11 cellular contexts compared by ENCODE assay signal in the genomic region with DNA sequence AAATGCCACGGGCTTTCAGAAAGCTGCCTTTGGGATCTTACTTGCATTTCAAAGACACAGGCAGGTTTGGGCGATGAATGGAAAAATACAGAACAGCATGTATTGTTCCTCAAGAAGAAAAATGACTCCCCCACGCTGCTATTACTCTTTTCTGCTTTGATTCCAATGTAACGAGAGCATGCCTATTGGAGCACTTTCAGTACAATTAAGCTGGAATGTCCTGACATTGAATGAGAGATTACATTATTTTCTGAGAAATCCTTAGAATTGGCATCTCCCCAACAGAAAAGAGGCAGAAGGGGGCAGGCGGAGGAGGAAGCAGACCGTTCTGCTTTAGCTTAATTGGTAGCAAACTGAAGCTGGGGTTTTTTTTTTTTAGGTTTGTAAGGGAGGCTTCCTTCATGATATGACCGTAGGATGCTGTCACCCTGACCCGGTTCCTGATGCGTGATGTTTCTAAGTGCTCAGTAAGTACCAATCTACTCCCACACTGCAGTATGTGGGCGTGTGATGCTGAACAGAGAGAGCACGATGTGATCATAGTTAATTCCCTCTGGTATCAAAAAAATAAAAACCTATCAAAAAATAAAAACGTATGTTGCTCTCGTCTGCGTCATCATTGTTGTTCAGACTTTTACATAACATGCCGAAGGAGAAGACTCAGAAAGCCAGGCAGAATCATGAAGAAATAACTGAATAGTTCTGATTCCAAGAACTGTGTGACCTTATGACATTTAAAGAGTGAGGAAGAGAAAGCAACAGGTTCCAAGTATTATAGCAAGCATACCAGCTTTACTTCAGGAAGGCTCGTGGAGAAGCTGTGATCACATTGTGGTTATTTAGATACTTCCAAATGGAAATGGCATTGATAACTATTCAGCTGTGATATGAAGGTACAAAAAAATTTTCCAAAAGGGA. TPM values are rescaled to one million over a fixed set of nuclear protein-coding genes. Genes with fewer than 3 reads are reported as not detected.
DNase-seq lines count a peak whose midpoint lies in the region; ATAC-seq and TF ChIP-seq lines count a peak whose summit lies in the region.
"Had no signal": no experiment of that assay in that cellular context is flagged by ENCODE, and none has a peak within 500 bp of the region (broad histone marks: within the 10 kb centered on the region; RNA-seq: fewer than 3 reads in every experiment).

No MANE protein-coding gene starts in this region.

- CTCF ChIA-PET in HEK293 (lab: Yijun Ruan, JAX) (interaction anchor here (1.2 kb wide), 2 partner anchors 19 kb away, joined by 4 to 7 read pairs; no protein-coding TSS in a partner anchor), WTC11 (lab: Charles Lee) (interaction anchor here (1.0 to 4.2 kb wide), 3 partner anchors 19 to 141 kb away, joined by 3 to 24 read pairs (median 3); no protein-coding TSS in a partner anchor)

- H3K36me3 ChIP-seq in HEK293 (ENCODE audit: control insufficient read depth in 2 of 2, insufficient read depth in 1 of 2, low read length in 2 of 2) = peaks cover 12 to 61% of the 10 kb centered on the region in 2 experiments; a peak in 2 of 3 replicates

- POLR2A ChIA-PET in HEK293 (lab: Yijun Ruan, JAX) (no interaction called here), WTC11 (lab: Charles Lee) (interaction anchor here (0.6 kb wide), 1 partner anchor 886 kb away, joined by 3 read pairs; no protein-coding TSS in a partner anchor)

- peak overlapping the region; percentile 10 for H3K4me3 Mint-ChIP-seq in WTC11
- H3K4me3 Mint-ChIP-seq: natural killer cell treated with Interleukin-12 subunit alpha and Interleukin-12 subunit beta and Interleukin-15 and Interleukin-18, amount 100 ng/mL, for 72 hours had no signal

- H3K27ac ChIP-seq in HEK293 (ENCODE audit: extremely low read depth, low read depth, low read length) = no peak overlapping the region
- H3K27ac ChIP-seq: tibial artery had no signal

- peaks cover 48% of the 10 kb centered on the region for H3K4me1 Mint-ChIP-seq in WTC11

- no peaks in the 10 kb centered on the region for H3K4me1 ChIP-seq in HEK293 (ENCODE audit: control insufficient read depth, insufficient read depth, low read length)
- H3K4me1 ChIP-seq: tibial artery had no signal

- no peaks in the 10 kb centered on the region for H3K9me3 ChIP-seq in HEK293 (ENCODE audit: control insufficient read depth, insufficient read depth, low read depth, low read length)
- H3K9me3 ChIP-seq: tibial artery had no signal

- no peak for DNase-seq in WTC11 (ENCODE audit: low spot score)
- DNase-seq in fibroblast of peridontal ligament (ENCODE audit: extremely low read depth) = peak; percentile 23
- peak; percentile 87 for DNase-seq in putamen (ENCODE audit: low spot score)
- DNase-seq in iPS-NIHi7 (ENCODE audit: extremely low spot score) = no peak
- no peak for DNase-seq in NCI-H1092 treated with DMSO at 0.1 percent for 48 hours (lab: John Stamatoyannopoulos, UW)
- DNase-seq: KG1, tibial artery had no signal

- ATAC-seq in WTC11 (no peak), GM21737 (IDR thresholded peaks at IDR 0.05; ENCODE audit: unreplicated experiment) (no peak), GM21367 (IDR thresholded peaks at IDR 0.05; ENCODE audit: unreplicated experiment) (no peak)
- ATAC-seq: natural killer cell treated with Interleukin-12 subunit alpha and Interleukin-12 subunit beta and Interleukin-15 and Interleukin-18, amount 100 ng/mL, for 72 hours had no signal

- H3K27ac Mint-ChIP-seq in WTC11 = no peak overlapping the region
- H3K27ac Mint-ChIP-seq: natural killer cell treated with Interleukin-12 subunit alpha and Interleukin-12 subunit beta and Interleukin-15 and Interleukin-18, amount 100 ng/mL, for 72 hours had no signal

- H3K4me3 ChIP-seq in HEK293 (ENCODE audit: low read depth, low read length) = no peak overlapping the region
- H3K4me3 ChIP-seq: tibial artery had no signal

- TF ChIP-seq CTCF in HEK293 (tag by site-specific recombination; IDR thresholded peaks at IDR 0.05) (no peak), WTC11 (IDR thresholded peaks at IDR 0.05) (no peak)

- no peaks in the 10 kb centered on the region for H3K36me3 Mint-ChIP-seq in WTC11
- H3K36me3 Mint-ChIP-seq: natural killer cell treated with Interleukin-12 subunit alpha and Interleukin-12 subunit beta and Interleukin-15 and Interleukin-18, amount 100 ng/mL, for 72 hours had no signal

- H3K9me3 Mint-ChIP-seq in WTC11 = no peaks in the 10 kb centered on the region
- H3K9me3 Mint-ChIP-seq: natural killer cell treated with Interleukin-12 subunit alpha and Interleukin-12 subunit beta and Interleukin-15 and Interleukin-18, amount 100 ng/mL, for 72 hours had no signal

- H3K27me3 Mint-ChIP-seq in WTC11 (ENCODE audit: low read depth) = no peaks in the 10 kb centered on the region

TF ChIP-seq in HEK293, 187 proteins besides CTCF, POLR2A, EP300 and RAD21:
- TF ChIP-seq ZFHX2 (tag by site-specific recombination; conservative IDR thresholded peaks at IDR 0.05) = peak; percentile 78
- peak; percentile 53; the same call in 1 of the 2 replicates for TF ChIP-seq SCRT2 (tag by site-specific recombination; IDR thresholded peaks at IDR 0.05)
- no peak for TF ChIP-seq ZFP41 (tag by site-specific recombination; IDR thresholded peaks at IDR 0.05; ENCODE audit: borderline replicate concordance)
- TF ChIP-seq ZBTB20 (tag by site-specific recombination; IDR thresholded peaks at IDR 0.05) = no peak
- peak; percentile 73; the same call in 1 of the 2 replicates for TF ChIP-seq EGR2 (tag by site-specific recombination; IDR thresholded peaks at IDR 0.05; ENCODE audit: low read depth)
- no peak for TF ChIP-seq BCL11A (tag by site-specific recombination; IDR thresholded peaks at IDR 0.05; ENCODE audit: low read depth)
- TF ChIP-seq, protein P1, sequence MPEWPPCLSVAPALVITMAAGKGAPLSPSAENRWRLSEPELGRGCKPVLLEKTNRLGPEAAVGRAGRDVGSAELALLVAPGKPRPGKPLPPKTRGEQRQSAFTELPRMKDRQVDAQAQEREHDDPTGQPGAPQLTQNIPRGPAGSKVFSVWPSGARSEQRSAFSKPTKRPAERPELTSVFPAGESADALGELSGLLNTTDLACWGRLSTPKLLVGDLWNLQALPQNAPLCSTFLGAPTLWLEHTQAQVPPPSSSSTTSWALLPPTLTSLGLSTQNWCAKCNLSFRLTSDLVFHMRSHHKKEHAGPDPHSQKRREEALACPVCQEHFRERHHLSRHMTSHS (tag by site-specific recombination; IDR thresholded peaks at IDR 0.05) = no peak
- no peak for TF ChIP-seq ZNF138 (tag by site-specific recombination; IDR thresholded peaks at IDR 0.05; ENCODE audit: borderline replicate concordance)

TF ChIP-seq in WTC11, 78 proteins besides CTCF, POLR2A, EP300 and RAD21 (continues in another document):
- TF ChIP-seq, protein P2, sequence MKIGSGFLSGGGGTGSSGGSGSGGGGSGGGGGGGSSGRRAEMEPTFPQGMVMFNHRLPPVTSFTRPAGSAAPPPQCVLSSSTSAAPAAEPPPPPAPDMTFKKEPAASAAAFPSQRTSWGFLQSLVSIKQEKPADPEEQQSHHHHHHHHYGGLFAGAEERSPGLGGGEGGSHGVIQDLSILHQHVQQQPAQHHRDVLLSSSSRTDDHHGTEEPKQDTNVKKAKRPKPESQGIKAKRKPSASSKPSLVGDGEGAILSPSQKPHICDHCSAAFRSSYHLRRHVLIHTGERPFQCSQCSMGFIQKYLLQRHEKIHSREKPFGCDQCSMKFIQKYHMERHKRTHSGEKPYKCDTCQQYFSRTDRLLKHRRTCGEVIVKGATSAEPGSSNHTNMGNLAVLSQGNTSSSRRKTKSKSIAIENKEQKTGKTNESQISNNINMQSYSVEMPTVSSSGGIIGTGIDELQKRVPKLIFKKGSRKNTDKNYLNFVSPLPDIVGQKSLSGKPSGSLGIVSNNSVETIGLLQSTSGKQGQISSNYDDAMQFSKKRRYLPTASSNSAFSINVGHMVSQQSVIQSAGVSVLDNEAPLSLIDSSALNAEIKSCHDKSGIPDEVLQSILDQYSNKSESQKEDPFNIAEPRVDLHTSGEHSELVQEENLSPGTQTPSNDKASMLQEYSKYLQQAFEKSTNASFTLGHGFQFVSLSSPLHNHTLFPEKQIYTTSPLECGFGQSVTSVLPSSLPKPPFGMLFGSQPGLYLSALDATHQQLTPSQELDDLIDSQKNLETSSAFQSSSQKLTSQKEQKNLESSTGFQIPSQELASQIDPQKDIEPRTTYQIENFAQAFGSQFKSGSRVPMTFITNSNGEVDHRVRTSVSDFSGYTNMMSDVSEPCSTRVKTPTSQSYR (CRISPR knock-in tag; IDR thresholded peaks at IDR 0.05) = no peak
- TF ChIP-seq, protein P3, sequence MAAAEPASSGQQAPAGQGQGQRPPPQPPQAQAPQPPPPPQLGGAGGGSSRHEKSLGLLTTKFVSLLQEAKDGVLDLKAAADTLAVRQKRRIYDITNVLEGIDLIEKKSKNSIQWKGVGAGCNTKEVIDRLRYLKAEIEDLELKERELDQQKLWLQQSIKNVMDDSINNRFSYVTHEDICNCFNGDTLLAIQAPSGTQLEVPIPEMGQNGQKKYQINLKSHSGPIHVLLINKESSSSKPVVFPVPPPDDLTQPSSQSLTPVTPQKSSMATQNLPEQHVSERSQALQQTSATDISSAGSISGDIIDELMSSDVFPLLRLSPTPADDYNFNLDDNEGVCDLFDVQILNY (CRISPR knock-in tag; IDR thresholded peaks at IDR 0.05) = no peak
- TF ChIP-seq TEAD4 (CRISPR knock-in tag; IDR thresholded peaks at IDR 0.05) (no peak), PRRX2 (CRISPR knock-in tag; IDR thresholded peaks at IDR 0.05) (no peak)
- TF ChIP-seq, protein P4, sequence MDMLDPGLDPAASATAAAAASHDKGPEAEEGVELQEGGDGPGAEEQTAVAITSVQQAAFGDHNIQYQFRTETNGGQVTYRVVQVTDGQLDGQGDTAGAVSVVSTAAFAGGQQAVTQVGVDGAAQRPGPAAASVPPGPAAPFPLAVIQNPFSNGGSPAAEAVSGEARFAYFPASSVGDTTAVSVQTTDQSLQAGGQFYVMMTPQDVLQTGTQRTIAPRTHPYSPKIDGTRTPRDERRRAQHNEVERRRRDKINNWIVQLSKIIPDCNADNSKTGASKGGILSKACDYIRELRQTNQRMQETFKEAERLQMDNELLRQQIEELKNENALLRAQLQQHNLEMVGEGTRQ (CRISPR knock-in tag; IDR thresholded peaks at IDR 0.05) = no peak

RNA-seq across cellular contexts. Expression of a gene that starts 40.5 kb away (rescaled TPM):
- 0.33 to 0.57 TPM (median 0.55 TPM) in 3 replicates for total RNA-seq in WTC11 (2021)
- total RNA-seq: natural killer cell treated with Interleukin-12 subunit alpha and Interleukin-12 subunit beta and Interleukin-15 and Interleukin-18, amount 100 ng/mL, for 72 hours had no signal

Comparison
In these comparisons a context has a peak if more than half of its experiments do, and no peak if none do; other contexts are left out.
1. DNase-seq: peak in fibroblast of peridontal ligament (single experiment) and putamen (single experiment); none in WTC11 (single experiment), iPS-NIHi7 (single experiment) and NCI-H1092 treated with DMSO at 0.1 percent for 48 hours (single experiment).